Comparison of ENCODE assay signal across 1 cellular context in the genomic region with DNA sequence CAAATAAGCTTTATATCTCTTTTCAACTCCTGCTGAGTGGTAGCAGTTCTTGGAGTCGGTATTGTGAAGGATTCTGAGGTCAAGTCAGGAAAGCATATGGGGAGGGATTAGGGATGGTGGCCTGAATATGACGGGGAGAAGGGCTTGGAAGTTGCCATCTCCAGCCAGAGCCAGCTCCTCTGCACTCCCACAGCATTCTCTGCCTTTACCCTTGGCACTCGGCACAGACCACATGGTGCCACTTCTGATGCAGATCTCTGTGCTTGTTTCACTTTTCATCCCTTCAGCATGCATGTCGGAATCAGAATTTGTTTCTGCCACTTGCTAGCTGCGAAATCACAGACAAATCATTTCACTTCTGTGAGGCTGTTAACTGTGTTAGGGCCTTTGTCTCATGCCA.
A peak's percentile ranks its signal among the peaks of the same experiment; 100 is the strongest.
TF ChIP-seq lines count a peak whose summit lies in the region.

No MANE protein-coding gene starts in this region.

TF ChIP-seq in GM12878, 131 proteins besides CTCF, POLR2A, EP300 and RAD21:
- TF ChIP-seq IKZF1 (conservative IDR thresholded peaks at IDR 0.05) (peak; percentile 16; the same call in 1 of the 2 replicates), ZZZ3 (IDR thresholded peaks at IDR 0.05; ENCODE audit: control insufficient read depth, insufficient read length, low read depth) (no peak), ZNF592 (IDR thresholded peaks at IDR 0.05) (0 out of 2 replicates have a peak, but pooled peaks have one; percentile 5), SIN3A (IDR thresholded peaks at IDR 0.05; ENCODE audit: low read depth, low read length) (no peak), KAT2A (conservative IDR thresholded peaks at IDR 0.05; ENCODE audit: control insufficient read depth, low read depth, low read length) (no peak), CEBPB (IDR thresholded peaks at IDR 0.05; ENCODE audit: borderline replicate concordance in 1 of 2, low read depth in 2 of 2, low read length in 2 of 2) (no peak), CREM (IDR thresholded peaks at IDR 0.05; ENCODE audit: low read depth) (no peak), ZNF687 (IDR thresholded peaks at IDR 0.05) (peak; percentile 77), GATAD2B (conservative IDR thresholded peaks at IDR 0.05; ENCODE audit: low read depth) (no peak)
- TF ChIP-seq, protein P1, sequence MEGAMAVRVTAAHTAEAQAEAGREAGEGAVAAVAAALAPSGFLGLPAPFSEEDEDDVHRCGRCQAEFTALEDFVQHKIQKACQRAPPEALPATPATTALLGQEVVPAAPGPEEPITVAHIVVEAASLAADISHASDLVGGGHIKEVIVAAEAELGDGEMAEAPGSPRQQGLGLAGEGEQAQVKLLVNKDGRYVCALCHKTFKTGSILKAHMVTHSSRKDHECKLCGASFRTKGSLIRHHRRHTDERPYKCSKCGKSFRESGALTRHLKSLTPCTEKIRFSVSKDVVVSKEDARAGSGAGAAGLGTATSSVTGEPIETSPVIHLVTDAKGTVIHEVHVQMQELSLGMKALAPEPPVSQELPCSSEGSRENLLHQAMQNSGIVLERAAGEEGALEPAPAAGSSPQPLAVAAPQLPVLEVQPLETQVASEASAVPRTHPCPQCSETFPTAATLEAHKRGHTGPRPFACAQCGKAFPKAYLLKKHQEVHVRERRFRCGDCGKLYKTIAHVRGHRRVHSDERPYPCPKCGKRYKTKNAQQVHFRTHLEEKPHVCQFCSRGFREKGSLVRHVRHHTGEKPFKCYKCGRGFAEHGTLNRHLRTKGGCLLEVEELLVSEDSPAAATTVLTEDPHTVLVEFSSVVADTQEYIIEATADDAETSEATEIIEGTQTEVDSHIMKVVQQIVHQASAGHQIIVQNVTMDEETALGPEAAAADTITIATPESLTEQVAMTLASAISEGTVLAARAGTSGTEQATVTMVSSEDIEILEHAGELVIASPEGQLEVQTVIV (IDR thresholded peaks at IDR 0.05; ENCODE audit: borderline replicate concordance, partially characterized antibody): no peak
